ENCODE assay signal across 1 cellular context in genomic region chr19:10209305-10209704, GRCh38.
TF ChIP-seq lines count a peak whose summit lies in the region.

No MANE protein-coding gene starts in this region.

TF ChIP-seq in GM23338, 12 proteins besides CTCF, POLR2A, EP300 and RAD21 (continued from another document):
- TF ChIP-seq REST (IDR thresholded peaks at IDR 0.05; ENCODE audit: unreplicated experiment) (no peak), EZH2 (IDR thresholded peaks at IDR 0.05; ENCODE audit: low read depth, unreplicated experiment) (no peak), POLR2AphosphoS5 (IDR thresholded peaks at IDR 0.05; ENCODE audit: low read depth) (no peak), STAT1 (IDR thresholded peaks at IDR 0.05; ENCODE audit: unreplicated experiment) (no peak), NANOG (IDR thresholded peaks at IDR 0.05; ENCODE audit: borderline replicate concordance) (no peak)
